ENCODE assay signal across 23 cellular contexts in genomic region chr17:79179334-79179733, GRCh38.
"Had no signal": no experiment of that assay in that cellular context is flagged by ENCODE, and none has a peak within 500 bp of the region (broad histone marks: within the 10 kb centered on the region; RNA-seq: fewer than 3 reads in every experiment).

No MANE protein-coding gene starts in this region.

- DNase-seq: activated B cell treated with CpG ODN at 0.5 μM for 24 hours; activated CD4-positive, alpha-beta T cell treated with anti-CD3 and anti-CD28 coated beads for 48 hours; activated CD4-positive, alpha-beta T cell treated with anti-CD3 and anti-CD28 coated beads, Interleukin-2, amount 50 U/mL, for 1 hour; activated CD4-positive, alpha-beta T cell treated with anti-CD3 and anti-CD28 coated beads, Interleukin-2, amount 50 U/mL, for 48 hours; activated CD8-positive, alpha-beta memory T cell treated with anti-CD3 and anti-CD28 coated beads for 24 hours; activated CD8-positive, alpha-beta T cell treated with anti-CD3 and anti-CD28 coated beads for 36 hours; activated effector memory CD4-positive, alpha-beta T cell treated with Interleukin-2 at 50 U/mL for 16 hours; activated gamma-delta T cell treated with Interleukin-2 at 50 U/mL for 16 hours; activated naive CD4-positive, alpha-beta T cell treated with anti-CD3 and anti-CD28 coated beads for 36 hours; activated naive CD8-positive, alpha-beta T cell treated with anti-CD3 and anti-CD28 coated beads, Interleukin-2, amount 10 ng/mL, durations not matched to agents 7 days and 5 days; activated T-cell treated with anti-CD3 and anti-CD28 coated beads, Interleukin-2, amount 50 U/mL, for 4 hours; brain microvascular endothelial cell; effector CD4-positive, alpha-beta T cell; effector memory CD8-positive, alpha-beta T cell; erythroblast; foreskin keratinocyte; gastrocnemius medialis; glutamatergic neuron; heart left ventricle; T-helper 2 cell had no signal

- H3K36me3 ChIP-seq: ascending aorta, brain microvascular endothelial cell, esophagus muscularis mucosa, gastrocnemius medialis, heart left ventricle had no signal

- H3K27me3 ChIP-seq: ascending aorta had no signal

- H3K4me3 ChIP-seq: ascending aorta, coronary artery, esophagus muscularis mucosa, gastrocnemius medialis, heart left ventricle had no signal

- H3K4me1 ChIP-seq: ascending aorta, foreskin keratinocyte had no signal

- H3K27ac ChIP-seq: ascending aorta, brain microvascular endothelial cell, coronary artery, esophagus muscularis mucosa, foreskin keratinocyte, gastrocnemius medialis, heart left ventricle had no signal

- H3K9me3 ChIP-seq: ascending aorta, esophagus muscularis mucosa, gastrocnemius medialis, heart left ventricle had no signal
